ENCODE assay signal across 18 cellular contexts in the genomic region with DNA sequence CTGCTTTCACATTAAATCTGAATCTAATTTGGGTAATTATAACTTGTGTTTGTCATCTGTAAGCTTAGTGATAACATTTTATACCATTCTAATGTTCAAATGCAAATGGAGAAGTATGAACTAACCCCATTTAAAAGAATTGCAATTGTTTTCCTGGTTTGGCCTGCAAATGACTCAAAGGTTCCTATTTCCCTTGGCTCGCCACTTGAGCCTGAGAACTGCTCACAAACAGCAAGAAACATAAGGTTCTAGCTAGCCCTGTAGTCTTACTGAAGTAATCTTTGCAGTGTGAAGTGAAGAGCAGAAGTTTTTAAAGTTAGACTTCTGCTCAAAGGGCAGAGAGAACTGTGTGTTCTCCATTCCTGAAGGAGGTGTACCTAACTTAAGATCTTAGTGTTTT.
"Had no signal": no experiment of that assay in that cellular context is flagged by ENCODE, and none has a peak within 500 bp of the region (broad histone marks: within the 10 kb centered on the region; RNA-seq: fewer than 3 reads in every experiment).

No MANE protein-coding gene starts in this region.

- H3K27ac Mint-ChIP-seq: activated naive CD8-positive, alpha-beta T cell treated with anti-CD3 and anti-CD28 coated beads, Interleukin-2, amount 10 ng/mL, durations not matched to agents 7 days and 5 days; nephron progenitor cell; T-cell had no signal

- H3K27me3 ChIP-seq: heart left ventricle, transverse colon had no signal

- H3K36me3 ChIP-seq: transverse colon had no signal

- H3K4me3 ChIP-seq: dorsolateral prefrontal cortex, heart left ventricle, left lung, SK-N-MC, transverse colon had no signal

- H3K9me3 Mint-ChIP-seq: activated naive CD8-positive, alpha-beta T cell treated with anti-CD3 and anti-CD28 coated beads, Interleukin-2, amount 10 ng/mL, durations not matched to agents 7 days and 5 days; central memory CD8-positive, alpha-beta T cell; T-cell had no signal

- H3K9me3 ChIP-seq: heart left ventricle, left lung, transverse colon had no signal

- H3K4me1 Mint-ChIP-seq: activated naive CD8-positive, alpha-beta T cell treated with anti-CD3 and anti-CD28 coated beads, Interleukin-2, amount 10 ng/mL, durations not matched to agents 7 days and 5 days; nephron progenitor cell; T-cell had no signal

- H3K4me3 Mint-ChIP-seq: activated naive CD8-positive, alpha-beta T cell treated with anti-CD3 and anti-CD28 coated beads, Interleukin-2, amount 10 ng/mL, durations not matched to agents 7 days and 5 days; central memory CD8-positive, alpha-beta T cell; nephron progenitor cell; T-cell had no signal

- H3K4me1 ChIP-seq: left lung, transverse colon had no signal

- DNase-seq: activated CD4-positive, alpha-beta T cell treated with anti-CD3 and anti-CD28 coated beads for 48 hours; activated CD8-positive, alpha-beta memory T cell treated with anti-CD3 and anti-CD28 coated beads for 24 hours; activated gamma-delta T cell; activated naive CD8-positive, alpha-beta T cell treated with anti-CD3 and anti-CD28 coated beads, Interleukin-2, amount 10 ng/mL, durations not matched to agents 7 days and 5 days; dorsolateral prefrontal cortex; foreskin melanocyte; heart left ventricle; islet precursor cell; left lung; mesendoderm; nephron progenitor cell; stimulated activated CD4-positive, alpha-beta T cell treated with anti-CD3 and anti-CD28 coated beads, Interleukin-4, amount 100 ng/mL, for 24 hours; T-cell; T1000; transverse colon had no signal

- ATAC-seq: esophagus mucosa, heart left ventricle, left lung, T-cell had no signal
